1 cellular context compared by ENCODE assay signal in genomic region chr12:68842784-68843567, GRCh38.
TF ChIP-seq lines count a peak whose summit lies in the region.

No MANE protein-coding gene starts in this region.

TF ChIP-seq in GM12878, 131 proteins besides CTCF, POLR2A, EP300 and RAD21:
- TF ChIP-seq POLR2AphosphoS5 (IDR thresholded peaks at IDR 0.05; ENCODE audit: low read length) (peak; percentile 37; the same call in 1 of the 2 replicates), PAX8 (IDR thresholded peaks at IDR 0.05) (no peak)
